ENCODE assay signal across 22 cellular contexts in the genomic region with DNA sequence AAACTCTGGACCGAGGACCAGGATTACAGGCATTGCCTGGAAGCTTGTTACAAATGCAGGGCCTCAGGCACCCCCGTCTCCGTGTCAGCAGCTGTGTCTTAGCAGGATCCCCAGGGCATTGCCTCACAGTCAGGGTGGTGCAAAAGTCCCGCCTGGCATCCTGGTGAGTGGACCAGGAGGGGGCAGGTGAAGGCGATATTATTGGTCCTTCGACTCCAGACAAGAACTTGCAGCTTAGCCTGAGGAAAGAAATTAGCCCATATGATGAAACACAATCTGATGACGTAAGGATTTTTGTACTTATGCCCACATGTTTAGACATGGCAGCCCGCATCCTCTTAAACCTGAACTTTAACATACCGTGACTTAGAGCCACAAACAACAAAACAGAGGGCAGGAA. TPM values are rescaled to one million over a fixed set of nuclear protein-coding genes. Genes with fewer than 3 reads are reported as not detected.
DNase-seq lines count a peak whose midpoint lies in the region; ATAC-seq and TF ChIP-seq lines count a peak whose summit lies in the region.
"Had no signal": no experiment of that assay in that cellular context is flagged by ENCODE, and none has a peak within 500 bp of the region (broad histone marks: within the 10 kb centered on the region; RNA-seq: fewer than 3 reads in every experiment).

No MANE protein-coding gene starts in this region.

- H3K4me2 ChIP-seq in smooth muscle cell, result no peak overlapping the region

- no peaks in the 10 kb centered on the region for H4K20me1 ChIP-seq in smooth muscle cell (ENCODE audit: low read depth)

- 82% methylated on average over 9 of the region's 9 CpGs for WGBS in smooth muscle cell (ENCODE audit: low lambda C conversion rate)

- H3K4me1 ChIP-seq in smooth muscle cell (ENCODE audit: low read depth), result peaks cover 8% of the 10 kb centered on the region

- no peak overlapping the region for H2AFZ ChIP-seq in smooth muscle cell (ENCODE audit: low read depth)
- H2AFZ ChIP-seq: GM23248 had no signal

- H3F3A ChIP-seq in smooth muscle cell (ENCODE audit: low read depth), result peaks cover 15% of the 10 kb centered on the region

- intact Hi-C loops in activated CD8-positive, alpha-beta T cell treated with anti-CD3 and anti-CD28 coated beads for 36 hours (cut with micrococcal nuclease), result no loop called here
- intact Hi-C loops in activated T-helper 1 cell treated with anti-CD3 and anti-CD28 coated beads, Interleukin-12 subunit alpha, Interleukin-12 subunit beta, Interleukin-2, Interleukin-4 antibody, amounts not matched to agents 30 ng/mL and 10 ng/mL and 1 ng/mL, durations not matched to agents 14 hours and 24 hours and 36 hours (cut with micrococcal nuclease), result no loop called here

- CTCF ChIA-PET in activated CD8-positive, alpha-beta T cell treated with anti-CD3 and anti-CD28 coated beads for 36 hours (lab: Charles Lee), result interaction anchor here (0.8 kb wide), 1 partner anchor 291 kb away, joined by 3 read pairs; no protein-coding TSS in a partner anchor
- CTCF ChIA-PET in activated CD8-positive, alpha-beta T cell treated with anti-CD3 and anti-CD28 coated beads, Interleukin-2, amount 10 ng/mL, durations not matched to agents 7 days and 5 days (lab: Charles Lee), result interaction anchor here (1.0 to 1.4 kb wide), 3 partner anchors 12 to 118 kb away, joined by 3 to 4 read pairs (median 3); no protein-coding TSS in a partner anchor
- CTCF ChIA-PET in GM10248 (lab: Yijun Ruan, JAX), result interaction anchor here (1.2 to 2.9 kb wide), 3 partner anchors 12 to 145 kb away, joined by 4 to 18 read pairs (median 11); no protein-coding TSS in a partner anchor

- DNase-seq in activated CD8-positive, alpha-beta T cell treated with anti-CD3 and anti-CD28 coated beads for 36 hours, result no peak
- DNase-seq in activated CD8-positive, alpha-beta T cell treated with anti-CD3 and anti-CD28 coated beads, Interleukin-2, amount 10 ng/mL, durations not matched to agents 7 days and 5 days, result no peak
- DNase-seq in NCI-H1436 (lab: John Stamatoyannopoulos, UW), result peak; percentile 67
- DNase-seq in activated T-helper 1 cell treated with anti-CD3 and anti-CD28 coated beads, Interleukin-12 subunit alpha, Interleukin-12 subunit beta, Interleukin-2, Interleukin-4 antibody, amounts not matched to agents 30 ng/mL and 10 ng/mL and 1 ng/mL, durations not matched to agents 14 hours and 24 hours and 36 hours (ENCODE audit: low spot score), result no peak
- no peak for DNase-seq in smooth muscle cell (lab: John Stamatoyannopoulos, UW; ENCODE audit: unreplicated experiment)
- no peak for DNase-seq in nephron progenitor cell
- DNase-seq in GM10248 (ENCODE audit: extremely low spot score), result no peak
- DNase-seq: activated CD4-positive, alpha-beta T cell treated with anti-CD3 and anti-CD28 coated beads, Interleukin-2, amount 50 U/mL, for 4 hours; activated T-cell treated with anti-CD3 and anti-CD28 coated beads, Interleukin-2, amount 50 U/mL, for 24 hours; cortex of kidney; DND-41; foreskin melanocyte; GM23248; NCI-H2029; SW 1271 had no signal

- H3K4me3 ChIP-seq in smooth muscle cell, result no peak overlapping the region
- H3K4me3 ChIP-seq: GM23248 had no signal

- peak overlapping the region; percentile 77 for H3K27ac ChIP-seq in smooth muscle cell (ENCODE audit: low read depth)
- H3K27ac ChIP-seq: epithelial cell of prostate, GM23248 had no signal

- no peaks in the 10 kb centered on the region for H3K27me3 Mint-ChIP-seq in activated CD8-positive, alpha-beta T cell treated with anti-CD3 and anti-CD28 coated beads for 36 hours
- H3K27me3 Mint-ChIP-seq in activated CD8-positive, alpha-beta T cell treated with anti-CD3 and anti-CD28 coated beads, Interleukin-2, amount 10 ng/mL, durations not matched to agents 7 days and 5 days (ENCODE audit: low read depth), result no peaks in the 10 kb centered on the region
- no peaks in the 10 kb centered on the region for H3K27me3 Mint-ChIP-seq in activated T-helper 1 cell treated with anti-CD3 and anti-CD28 coated beads, Interleukin-12 subunit alpha, Interleukin-12 subunit beta, Interleukin-2, Interleukin-4 antibody, amounts not matched to agents 30 ng/mL and 10 ng/mL and 1 ng/mL, durations not matched to agents 14 hours and 24 hours and 36 hours (ENCODE audit: insufficient read depth)
- H3K27me3 Mint-ChIP-seq in nephron progenitor cell (ENCODE audit: low read depth, poor library complexity), result peaks cover 4% of the 10 kb centered on the region
- H3K27me3 Mint-ChIP-seq: activated naive CD8-positive, alpha-beta T cell; activated T-cell treated with anti-CD3 and anti-CD28 coated beads, Interleukin-2, amount 50 U/mL, for 24 hours had no signal

- H3K27me3 ChIP-seq in smooth muscle cell (ENCODE audit: low read depth), result no peaks in the 10 kb centered on the region

- H3K79me2 ChIP-seq in smooth muscle cell (ENCODE audit: low read depth), result no peaks in the 10 kb centered on the region

- no peaks in the 10 kb centered on the region for H3K9me3 Mint-ChIP-seq in activated CD8-positive, alpha-beta T cell treated with anti-CD3 and anti-CD28 coated beads for 36 hours
- H3K9me3 Mint-ChIP-seq in activated CD8-positive, alpha-beta T cell treated with anti-CD3 and anti-CD28 coated beads, Interleukin-2, amount 10 ng/mL, durations not matched to agents 7 days and 5 days (ENCODE audit: insufficient read depth), result no peaks in the 10 kb centered on the region
- H3K9me3 Mint-ChIP-seq in activated T-helper 1 cell treated with anti-CD3 and anti-CD28 coated beads, Interleukin-12 subunit alpha, Interleukin-12 subunit beta, Interleukin-2, Interleukin-4 antibody, amounts not matched to agents 30 ng/mL and 10 ng/mL and 1 ng/mL, durations not matched to agents 14 hours and 24 hours and 36 hours, result no peaks in the 10 kb centered on the region
- peaks cover 5% of the 10 kb centered on the region for H3K9me3 Mint-ChIP-seq in nephron progenitor cell
- H3K9me3 Mint-ChIP-seq: activated T-cell treated with anti-CD3 and anti-CD28 coated beads, Interleukin-2, amount 50 U/mL, for 24 hours; mesothelial cell of epicardium; stimulated activated memory B cell treated with anti-CD40 and anti-IgM and Interleukin-4, amounts not matched to agents 10 μg/mL and 1 μg/mL and 100 μg/mL, for 72 hours had no signal

- POLR2A ChIA-PET in activated CD8-positive, alpha-beta T cell treated with anti-CD3 and anti-CD28 coated beads for 36 hours (lab: Charles Lee), result interaction anchor here (0.9 to 2.0 kb wide), 3 partner anchors 61 to 145 kb away, joined by 3 to 6 read pairs (median 4); no protein-coding TSS in a partner anchor
- POLR2A ChIA-PET in activated CD8-positive, alpha-beta T cell treated with anti-CD3 and anti-CD28 coated beads, Interleukin-2, amount 10 ng/mL, durations not matched to agents 7 days and 5 days (lab: Charles Lee), result interaction anchor here (1.4 kb wide), 1 partner anchor 12 kb away, joined by 3 read pairs; no protein-coding TSS in a partner anchor
- POLR2A ChIA-PET in GM10248 (lab: Yijun Ruan, JAX), result no interaction called here

- H3K36me3 Mint-ChIP-seq in activated CD8-positive, alpha-beta T cell treated with anti-CD3 and anti-CD28 coated beads for 36 hours (ENCODE audit: low read depth), result no peaks in the 10 kb centered on the region
- H3K36me3 Mint-ChIP-seq in activated CD8-positive, alpha-beta T cell treated with anti-CD3 and anti-CD28 coated beads, Interleukin-2, amount 10 ng/mL, durations not matched to agents 7 days and 5 days (ENCODE audit: low read depth), result no peaks in the 10 kb centered on the region
- peaks cover under 1% of the 10 kb centered on the region for H3K36me3 Mint-ChIP-seq in activated T-helper 1 cell treated with anti-CD3 and anti-CD28 coated beads, Interleukin-12 subunit alpha, Interleukin-12 subunit beta, Interleukin-2, Interleukin-4 antibody, amounts not matched to agents 30 ng/mL and 10 ng/mL and 1 ng/mL, durations not matched to agents 14 hours and 24 hours and 36 hours (ENCODE audit: low read depth)
- H3K36me3 Mint-ChIP-seq in nephron progenitor cell (ENCODE audit: low read depth), result no peaks in the 10 kb centered on the region
- H3K36me3 Mint-ChIP-seq: activated naive CD8-positive, alpha-beta T cell; mesothelial cell of epicardium; stimulated activated memory B cell treated with anti-CD40 and anti-IgM and Interleukin-4, amounts not matched to agents 10 μg/mL and 1 μg/mL and 100 μg/mL, for 72 hours had no signal

- peak overlapping the region; percentile 23 for H3K27ac Mint-ChIP-seq in activated CD8-positive, alpha-beta T cell treated with anti-CD3 and anti-CD28 coated beads for 36 hours
- H3K27ac Mint-ChIP-seq in activated CD8-positive, alpha-beta T cell treated with anti-CD3 and anti-CD28 coated beads, Interleukin-2, amount 10 ng/mL, durations not matched to agents 7 days and 5 days, result no peak overlapping the region
- H3K27ac Mint-ChIP-seq in activated T-helper 1 cell treated with anti-CD3 and anti-CD28 coated beads, Interleukin-12 subunit alpha, Interleukin-12 subunit beta, Interleukin-2, Interleukin-4 antibody, amounts not matched to agents 30 ng/mL and 10 ng/mL and 1 ng/mL, durations not matched to agents 14 hours and 24 hours and 36 hours, result peak overlapping the region; percentile 52
- no peak overlapping the region for H3K27ac Mint-ChIP-seq in nephron progenitor cell
- H3K27ac Mint-ChIP-seq: activated naive CD8-positive, alpha-beta T cell; mesothelial cell of epicardium; stimulated activated memory B cell treated with anti-CD40 and anti-IgM and Interleukin-4, amounts not matched to agents 10 μg/mL and 1 μg/mL and 100 μg/mL, for 72 hours had no signal

- no peak for TF ChIP-seq CTCF in activated CD8-positive, alpha-beta T cell treated with anti-CD3 and anti-CD28 coated beads for 36 hours (IDR thresholded peaks at IDR 0.05)
- TF ChIP-seq CTCF in smooth muscle cell (IDR thresholded peaks at IDR 0.05; ENCODE audit: borderline replicate concordance, insufficient read depth, poor library complexity, severe bottlenecking) (no peak), nephron progenitor cell (IDR thresholded peaks at IDR 0.05) (no peak), GM10248 (IDR thresholded peaks at IDR 0.05; ENCODE audit: control extremely low read depth, extremely low read depth, low read depth, missing control alignments) (no peak)

- no peaks in the 10 kb centered on the region for H3K9me3 ChIP-seq in smooth muscle cell (replicated peaks; ENCODE audit: low read depth)

- H3K4me3 Mint-ChIP-seq in activated CD8-positive, alpha-beta T cell treated with anti-CD3 and anti-CD28 coated beads for 36 hours, result no peak overlapping the region
- H3K4me3 Mint-ChIP-seq in activated CD8-positive, alpha-beta T cell treated with anti-CD3 and anti-CD28 coated beads, Interleukin-2, amount 10 ng/mL, durations not matched to agents 7 days and 5 days, result no peak overlapping the region
- H3K4me3 Mint-ChIP-seq in activated T-helper 1 cell treated with anti-CD3 and anti-CD28 coated beads, Interleukin-12 subunit alpha, Interleukin-12 subunit beta, Interleukin-2, Interleukin-4 antibody, amounts not matched to agents 30 ng/mL and 10 ng/mL and 1 ng/mL, durations not matched to agents 14 hours and 24 hours and 36 hours, result no peak overlapping the region
- H3K4me3 Mint-ChIP-seq in nephron progenitor cell, result no peak overlapping the region
- H3K4me3 Mint-ChIP-seq: activated naive CD8-positive, alpha-beta T cell; activated T-cell treated with anti-CD3 and anti-CD28 coated beads, Interleukin-2, amount 50 U/mL, for 24 hours; mesothelial cell of epicardium; stimulated activated memory B cell treated with anti-CD40 and anti-IgM and Interleukin-4, amounts not matched to agents 10 μg/mL and 1 μg/mL and 100 μg/mL, for 72 hours had no signal

- no peak overlapping the region for H3K9ac ChIP-seq in smooth muscle cell (ENCODE audit: low read depth)
- H3K9ac ChIP-seq: GM23248 had no signal

- H3K4me1 Mint-ChIP-seq in activated CD8-positive, alpha-beta T cell treated with anti-CD3 and anti-CD28 coated beads for 36 hours (ENCODE audit: low read depth), result peaks cover 33% of the 10 kb centered on the region
- peaks cover 35% of the 10 kb centered on the region for H3K4me1 Mint-ChIP-seq in activated CD8-positive, alpha-beta T cell treated with anti-CD3 and anti-CD28 coated beads, Interleukin-2, amount 10 ng/mL, durations not matched to agents 7 days and 5 days (ENCODE audit: low read depth)
- peaks cover 50% of the 10 kb centered on the region for H3K4me1 Mint-ChIP-seq in activated T-helper 1 cell treated with anti-CD3 and anti-CD28 coated beads, Interleukin-12 subunit alpha, Interleukin-12 subunit beta, Interleukin-2, Interleukin-4 antibody, amounts not matched to agents 30 ng/mL and 10 ng/mL and 1 ng/mL, durations not matched to agents 14 hours and 24 hours and 36 hours (ENCODE audit: low read depth)
- H3K4me1 Mint-ChIP-seq in nephron progenitor cell, result peaks cover 31% of the 10 kb centered on the region
- H3K4me1 Mint-ChIP-seq: mesothelial cell of epicardium had no signal

- ATAC-seq in activated CD8-positive, alpha-beta T cell treated with anti-CD3 and anti-CD28 coated beads for 36 hours, result no peak
- no peak for ATAC-seq in activated CD8-positive, alpha-beta T cell treated with anti-CD3 and anti-CD28 coated beads, Interleukin-2, amount 10 ng/mL, durations not matched to agents 7 days and 5 days
- no peak for ATAC-seq in GM21360 (IDR thresholded peaks at IDR 0.05; ENCODE audit: unreplicated experiment)
- ATAC-seq: stimulated activated memory B cell treated with anti-CD40 and anti-IgM and Interleukin-4, amounts not matched to agents 10 μg/mL and 1 μg/mL and 100 μg/mL, for 72 hours had no signal

- no peaks in the 10 kb centered on the region for H3K36me3 ChIP-seq in smooth muscle cell (ENCODE audit: low read depth)

RNA-seq across cellular contexts. Expression of gene RSPH1, which starts 40.8 kb away (rescaled TPM):
- not detected for total RNA-seq in activated CD8-positive, alpha-beta T cell treated with anti-CD3 and anti-CD28 coated beads for 36 hours
- total RNA-seq in activated CD8-positive, alpha-beta T cell treated with anti-CD3 and anti-CD28 coated beads, Interleukin-2, amount 10 ng/mL, durations not matched to agents 7 days and 5 days, result not detected
- total RNA-seq in activated T-helper 1 cell treated with anti-CD3 and anti-CD28 coated beads, Interleukin-12 subunit alpha, Interleukin-12 subunit beta, Interleukin-2, Interleukin-4 antibody, amounts not matched to agents 30 ng/mL and 10 ng/mL and 1 ng/mL, durations not matched to agents 14 hours and 24 hours and 36 hours, result not detected in 2 replicates
- total RNA-seq in smooth muscle cell, result 0.13 TPM in 1 of 2 replicates, not detected in the other
- 0.16 TPM in 1 of 2 replicates, not detected in the other for polyA plus RNA-seq in smooth muscle cell
- total RNA-seq: M059J had no signal
- polyA plus RNA-seq: GM23248 had no signal

RNA-seq across cellular contexts. Expression of gene UBASH3A, which starts 51.5 kb away (rescaled TPM):
- total RNA-seq in activated CD8-positive, alpha-beta T cell treated with anti-CD3 and anti-CD28 coated beads for 36 hours, result 10 to 100 TPM; 48.7 to 52.9 TPM
- total RNA-seq in activated CD8-positive, alpha-beta T cell treated with anti-CD3 and anti-CD28 coated beads, Interleukin-2, amount 10 ng/mL, durations not matched to agents 7 days and 5 days, result 10 to 100 TPM; 68.7 to 74.0 TPM
- total RNA-seq in activated T-helper 1 cell treated with anti-CD3 and anti-CD28 coated beads, Interleukin-12 subunit alpha, Interleukin-12 subunit beta, Interleukin-2, Interleukin-4 antibody, amounts not matched to agents 30 ng/mL and 10 ng/mL and 1 ng/mL, durations not matched to agents 14 hours and 24 hours and 36 hours, result 69.1 and 70.8 TPM in 2 replicates
- total RNA-seq in smooth muscle cell, result not detected in 2 replicates
- 0.22 TPM in 1 of 2 replicates, not detected in the other for polyA plus RNA-seq in smooth muscle cell
- total RNA-seq: GM23248, M059J, mesothelial cell of epicardium, renal cortical epithelial cell had no signal
- polyA plus RNA-seq: GM23248 had no signal

RNA-seq across cellular contexts. Expression of gene SLC37A1, which starts 58.5 kb away (rescaled TPM):
- 10 to 100 TPM; 12.8 to 14.9 TPM for total RNA-seq in activated CD8-positive, alpha-beta T cell treated with anti-CD3 and anti-CD28 coated beads for 36 hours
- 10 to 100 TPM; 18.9 to 19.2 TPM for total RNA-seq in activated CD8-positive, alpha-beta T cell treated with anti-CD3 and anti-CD28 coated beads, Interleukin-2, amount 10 ng/mL, durations not matched to agents 7 days and 5 days
- total RNA-seq in activated T-helper 1 cell treated with anti-CD3 and anti-CD28 coated beads, Interleukin-12 subunit alpha, Interleukin-12 subunit beta, Interleukin-2, Interleukin-4 antibody, amounts not matched to agents 30 ng/mL and 10 ng/mL and 1 ng/mL, durations not matched to agents 14 hours and 24 hours and 36 hours, result 21.9 and 25.0 TPM in 2 replicates
- 18.0 and 19.4 TPM in 2 replicates for total RNA-seq in smooth muscle cell
- polyA plus RNA-seq in smooth muscle cell, result 14.6 and 15.0 TPM in 2 replicates
- total RNA-seq: GM23248 had no signal
- polyA plus RNA-seq: GM23248 had no signal

RNA-seq across cellular contexts. Expression of gene TMPRSS3, which starts 59.3 kb away (rescaled TPM):
- total RNA-seq in activated CD8-positive, alpha-beta T cell treated with anti-CD3 and anti-CD28 coated beads for 36 hours, result 100 to 1,000 TPM; 123 to 134 TPM
- total RNA-seq in activated CD8-positive, alpha-beta T cell treated with anti-CD3 and anti-CD28 coated beads, Interleukin-2, amount 10 ng/mL, durations not matched to agents 7 days and 5 days, result 10 to 100 TPM in 1 of 2 experiments, 1 to 10 TPM in 1; 9.9 to 10.1 TPM
- 33.7 and 41.3 TPM in 2 replicates for total RNA-seq in activated T-helper 1 cell treated with anti-CD3 and anti-CD28 coated beads, Interleukin-12 subunit alpha, Interleukin-12 subunit beta, Interleukin-2, Interleukin-4 antibody, amounts not matched to agents 30 ng/mL and 10 ng/mL and 1 ng/mL, durations not matched to agents 14 hours and 24 hours and 36 hours
- total RNA-seq in smooth muscle cell, result 0.09 TPM in 1 of 2 replicates, not detected in the other
- not detected in 2 replicates for polyA plus RNA-seq in smooth muscle cell
- total RNA-seq: GM23248, mesothelial cell of epicardium had no signal
- polyA plus RNA-seq: GM23248 had no signal

Comparison
In these comparisons a context has a peak if more than half of its experiments do, and no peak if none do; other contexts are left out.
1. H3K27ac Mint-ChIP-seq: peak in activated CD8-positive, alpha-beta T cell treated with anti-CD3 and anti-CD28 coated beads for 36 hours (single experiment) and activated T-helper 1 cell treated with anti-CD3 and anti-CD28 coated beads, Interleukin-12 subunit alpha, Interleukin-12 subunit beta, Interleukin-2, Interleukin-4 antibody, amounts not matched to agents 30 ng/mL and 10 ng/mL and 1 ng/mL, durations not matched to agents 14 hours and 24 hours and 36 hours (single experiment); none in activated CD8-positive, alpha-beta T cell treated with anti-CD3 and anti-CD28 coated beads, Interleukin-2, amount 10 ng/mL, durations not matched to agents 7 days and 5 days (single experiment) and nephron progenitor cell (single experiment).
2. RNA of gene UBASH3A, which starts 51.5 kb away (total RNA-seq): 68.7 to 74.0 TPM in activated CD8-positive, alpha-beta T cell treated with anti-CD3 and anti-CD28 coated beads, Interleukin-2, amount 10 ng/mL, durations not matched to agents 7 days and 5 days, 69.1 to 70.8 TPM in activated T-helper 1 cell treated with anti-CD3 and anti-CD28 coated beads, Interleukin-12 subunit alpha, Interleukin-12 subunit beta, Interleukin-2, Interleukin-4 antibody, amounts not matched to agents 30 ng/mL and 10 ng/mL and 1 ng/mL, durations not matched to agents 14 hours and 24 hours and 36 hours and 48.7 to 52.9 TPM in activated CD8-positive, alpha-beta T cell treated with anti-CD3 and anti-CD28 coated beads for 36 hours; not detected in smooth muscle cell; every median in the first group is over 10 times any median in the second.